21 cellular contexts compared by ENCODE assay signal in the genomic region with DNA sequence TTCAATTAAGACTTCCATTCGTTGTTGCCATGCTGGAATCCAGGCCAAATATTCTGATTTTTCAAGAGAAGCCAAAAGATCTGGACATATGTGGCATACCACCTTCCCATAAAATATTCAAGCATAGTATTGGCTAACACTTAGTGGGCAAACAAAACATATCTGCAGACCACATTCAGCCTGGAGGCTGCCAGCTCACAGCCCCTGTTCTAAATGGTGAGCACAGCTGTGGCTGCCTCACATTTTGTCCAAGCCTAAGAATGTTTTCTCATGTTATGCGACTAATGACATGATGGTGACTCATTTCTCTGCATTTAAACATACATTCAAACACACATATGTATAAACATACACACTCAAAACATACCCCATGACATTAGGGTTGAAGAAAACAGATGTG. TPM values are rescaled to one million over a fixed set of nuclear protein-coding genes. Genes with fewer than 3 reads are reported as not detected.
DNase-seq lines count a peak whose midpoint lies in the region; ATAC-seq and TF ChIP-seq lines count a peak whose summit lies in the region.
"Had no signal": no experiment of that assay in that cellular context is flagged by ENCODE, and none has a peak within 500 bp of the region (broad histone marks: within the 10 kb centered on the region; RNA-seq: fewer than 3 reads in every experiment).

No MANE protein-coding gene starts in this region.

- H3K9me3 ChIP-seq in GM23248 (ENCODE audit: low read depth) (no peaks in the 10 kb centered on the region), adipocyte (ENCODE audit: control insufficient read depth, low read length) (no peaks in the 10 kb centered on the region)
- H3K9me3 ChIP-seq: esophagus muscularis mucosa, testis had no signal

- H3K27me3 Mint-ChIP-seq in Calu3 (ENCODE audit: unreplicated experiment), result peaks cover 45% of the 10 kb centered on the region

- H3K36me3 ChIP-seq in GM23248 (ENCODE audit: low read depth) (no peaks in the 10 kb centered on the region), adipocyte (ENCODE audit: control insufficient read depth, insufficient read depth, low read length, severe bottlenecking) (no peaks in the 10 kb centered on the region)
- H3K36me3 ChIP-seq: BLaER1 treated with 17β-estradiol and CSF1 and Interleukin-3, amounts not matched to agents 10 nM and 100 nM; esophagus muscularis mucosa had no signal

- H3K4me3 ChIP-seq in GM23248 (no peak overlapping the region), adipocyte (ENCODE audit: low read length) (no peak overlapping the region), fibroblast of mammary gland (ENCODE audit: control insufficient read depth, low read depth, low read length) (no peak overlapping the region)
- H3K4me3 ChIP-seq: BLaER1 treated with 17β-estradiol and CSF1 and Interleukin-3, amounts not matched to agents 10 nM and 100 nM; esophagus muscularis mucosa; hepatocyte; testis had no signal

- no peaks in the 10 kb centered on the region for H4K20me1 ChIP-seq in GM23248 (ENCODE audit: insufficient read depth)
- H4K20me1 ChIP-seq: BLaER1 treated with 17β-estradiol and CSF1 and Interleukin-3, amounts not matched to agents 10 nM and 100 nM had no signal

- H3K4me1 Mint-ChIP-seq in Calu3 (ENCODE audit: low read depth, unreplicated experiment), result no peaks in the 10 kb centered on the region
- H3K4me1 Mint-ChIP-seq: T-cell had no signal

- no peaks in the 10 kb centered on the region for H3F3A ChIP-seq in GM23248 (ENCODE audit: insufficient read depth)

- H3K4me2 ChIP-seq in GM23248 (ENCODE audit: unreplicated experiment), result no peak overlapping the region
- H3K4me2 ChIP-seq: hepatocyte had no signal

- no peaks in the 10 kb centered on the region for H3K9me2 ChIP-seq in GM23248 (ENCODE audit: insufficient read depth)

- no peak overlapping the region for H3K27ac ChIP-seq in GM23248
- H3K27ac ChIP-seq: BLaER1 treated with 17β-estradiol and CSF1 and Interleukin-3, amounts not matched to agents 10 nM and 100 nM; esophagus muscularis mucosa; hepatocyte; testis had no signal

- WGBS in GM23248 (ENCODE audit: low coverage in 1 of 2, low lambda C conversion rate in 2 of 2, missing lambda C conversion rate in 2 of 2), 2 experiments, result 70 to 82% methylated on average over 2 of the region's 2 CpGs

- TF ChIP-seq CTCF in fibroblast of mammary gland (conservative IDR thresholded peaks at IDR 0.05; ENCODE audit: control insufficient read depth, insufficient read depth, low read depth, low read length) (no peak), Calu3 (IDR thresholded peaks at IDR 0.05; ENCODE audit: unreplicated experiment) (no peak)

- no peak overlapping the region for H3K4me3 Mint-ChIP-seq in Calu3 (ENCODE audit: low read depth, unreplicated experiment)
- H3K4me3 Mint-ChIP-seq: T-cell had no signal

- no peaks in the 10 kb centered on the region for H3K36me3 Mint-ChIP-seq in Calu3 (ENCODE audit: insufficient read depth, unreplicated experiment)
- H3K36me3 Mint-ChIP-seq: T-cell had no signal

- BruUV-seq in Calu3 (replicated peaks; lab: Mats Ljungman, UMichigan), result no TSS peak

- H3K9ac ChIP-seq in GM23248, result no peak overlapping the region
- no peak overlapping the region for H3K9ac ChIP-seq in adipocyte (ENCODE audit: low read length)
- H3K9ac ChIP-seq: BLaER1 treated with 17β-estradiol and CSF1 and Interleukin-3, amounts not matched to agents 10 nM and 100 nM had no signal

- H3K79me2 ChIP-seq in GM23248 (ENCODE audit: insufficient read depth), result no peaks in the 10 kb centered on the region
- H3K79me2 ChIP-seq: hepatocyte had no signal

- H2AFZ ChIP-seq in GM23248, result no peak overlapping the region
- H2AFZ ChIP-seq: hepatocyte had no signal

- CTCF ChIA-PET in Calu3 (lab: Charles Lee), result no interaction called here

- H3K27me3 ChIP-seq in GM23248 (replicated peaks; ENCODE audit: insufficient read depth), result no peaks in the 10 kb centered on the region
- H3K27me3 ChIP-seq in adipocyte (replicated peaks; ENCODE audit: control insufficient read depth, insufficient read depth, low read length), result no peaks in the 10 kb centered on the region
- H3K27me3 ChIP-seq: BLaER1 treated with 17β-estradiol and CSF1 and Interleukin-3, amounts not matched to agents 10 nM and 100 nM; esophagus muscularis mucosa; testis had no signal

- in situ Hi-C loops in GM23248 (cut with MboI), result no loop called here

- no peaks in the 10 kb centered on the region for H3K9me3 Mint-ChIP-seq in Calu3 (ENCODE audit: low read depth, unreplicated experiment)
- H3K9me3 Mint-ChIP-seq: T-cell had no signal

- peak; percentile 49 for DNase-seq in GM23248
- DNase-seq in adipocyte (ENCODE audit: low read depth), result peak; percentile 84
- peak; percentile 49 for DNase-seq in fibroblast of mammary gland (ENCODE audit: low read depth)
- peak; percentile 21 for DNase-seq in renal cortical epithelial cell (ENCODE audit: low read depth)
- DNase-seq in cerebellar cortex (ENCODE audit: low spot score), result no peak
- no peak for DNase-seq in NCI-H526 (lab: John Stamatoyannopoulos, UW)
- DNase-seq in Calu3, result no peak
- DNase-seq: activated CD4-positive, alpha-beta T cell treated with anti-CD3 and anti-CD28 coated beads, Interleukin-2, amount 50 U/mL, for 48 hours; activated naive CD4-positive, alpha-beta T cell treated with anti-CD3 and anti-CD28 coated beads, Interleukin-2, amount 50 U/mL, for 16 hours; activated T-cell treated with anti-CD3 and anti-CD28 coated beads, Interleukin-2, amount 50 U/mL, for 1 hour; kidney glomerular epithelial cell; NCI-H1436 treated with DMSO at 0.1 percent for 48 hours; NCI-H446; T-cell; testis had no signal

- intact Hi-C loops in Calu3 (cut with micrococcal nuclease; ENCODE audit: unreplicated experiment), result no loop called here

- ATAC-seq in GM21825 (IDR thresholded peaks at IDR 0.05; ENCODE audit: unreplicated experiment), result no peak
- ATAC-seq: T-cell had no signal

- H3K4me1 ChIP-seq in GM23248 (ENCODE audit: insufficient read depth), result no peaks in the 10 kb centered on the region
- H3K4me1 ChIP-seq in adipocyte (ENCODE audit: control insufficient read depth, insufficient read depth, low read length), result peaks cover 2% of the 10 kb centered on the region
- H3K4me1 ChIP-seq: esophagus muscularis mucosa, testis had no signal

- no peak overlapping the region for H3K27ac Mint-ChIP-seq in Calu3 (ENCODE audit: unreplicated experiment)
- H3K27ac Mint-ChIP-seq: T-cell had no signal

RNA-seq across cellular contexts. Expression of gene CALU, which starts 10.6 kb away (rescaled TPM):
- total RNA-seq in GM23248 (2014; rRNA removed; shearing (Covaris generic)), result 1,466 and 1,589 TPM in 2 replicates
- 1,706 and 1,740 TPM in 2 replicates for polyA plus RNA-seq in GM23248 (2016; fragmentation: Nextera tagmentation; extraction: Ambion mirVana)
- total RNA-seq in renal cortical epithelial cell (394 and 395 TPM in 2 replicates), Calu3 (2022) (115 and 154 TPM in 2 replicates)

RNA-seq across cellular contexts. Expression of gene OPN1SW, which starts 47.0 kb away (rescaled TPM):
- total RNA-seq in GM23248 (2014; rRNA removed; shearing (Covaris generic)), result not detected in 2 replicates
- 2.2 and 2.6 TPM in 2 replicates for polyA plus RNA-seq in GM23248 (2016; fragmentation: Nextera tagmentation; extraction: Ambion mirVana)
- total RNA-seq in renal cortical epithelial cell (not detected in 2 replicates), Calu3 (2022) (not detected in 2 replicates)
- total RNA-seq: esophagus muscularis mucosa, hepatocyte, HT-29, pulmonary artery endothelial cell, T-cell, testis had no signal
- polyA plus RNA-seq: hepatocyte had no signal

RNA-seq across cellular contexts. Expression of gene GARIN1A, which starts 56.5 kb away (rescaled TPM):
- 0.43 and 0.89 TPM in 2 replicates for total RNA-seq in GM23248 (2014; rRNA removed; shearing (Covaris generic))
- polyA plus RNA-seq in GM23248 (2016; fragmentation: Nextera tagmentation; extraction: Ambion mirVana), result 0.28 and 0.42 TPM in 2 replicates
- total RNA-seq in renal cortical epithelial cell, result 0.17 and 0.60 TPM in 2 replicates
- total RNA-seq in Calu3 (2022), result 7.3 and 8.5 TPM in 2 replicates

Comparison
In these comparisons a context has a peak if more than half of its experiments do, and no peak if none do; other contexts are left out.
1. DNase-seq: peak in GM23248 (single experiment), adipocyte (single experiment), fibroblast of mammary gland (single experiment) and renal cortical epithelial cell (single experiment); none in cerebellar cortex (single experiment), NCI-H526 (0 of 2) and Calu3 (single experiment).